8 cellular contexts compared by ENCODE assay signal in the genomic region with DNA sequence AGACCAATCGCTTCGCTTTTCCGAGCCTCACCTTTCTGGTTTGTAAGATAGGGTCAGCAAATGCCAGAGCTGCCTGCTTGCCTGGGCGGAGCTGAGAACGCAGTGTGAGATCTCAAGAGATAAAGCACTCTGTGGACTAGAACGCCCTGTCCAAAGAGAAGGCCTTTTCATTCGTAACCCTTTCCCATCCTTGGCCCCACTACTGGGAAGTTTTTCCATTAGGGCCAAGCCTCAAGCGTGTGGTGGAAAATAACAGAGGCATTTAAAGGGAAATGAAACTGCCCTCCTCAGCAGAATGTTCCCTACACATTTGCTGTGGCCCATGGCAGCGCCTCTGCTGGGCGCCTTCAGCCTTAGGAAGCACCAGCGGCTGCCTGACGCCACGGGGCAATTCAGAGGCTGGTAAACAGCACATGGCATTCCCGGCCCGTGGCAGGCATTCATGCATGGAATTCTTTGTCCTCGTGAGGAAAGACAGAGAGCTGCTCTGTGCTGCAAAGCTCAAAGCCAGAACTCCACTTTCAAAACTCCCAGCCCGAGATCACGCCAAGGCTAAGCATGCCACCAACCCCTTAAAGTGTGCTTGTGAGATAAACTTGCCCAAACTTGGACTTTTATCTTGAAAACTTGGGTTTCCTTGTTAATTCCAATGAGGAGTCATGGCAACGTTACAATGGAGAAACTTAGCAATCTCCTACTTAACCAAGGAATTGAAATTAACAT. TPM values are rescaled to one million over a fixed set of nuclear protein-coding genes. Genes with fewer than 3 reads are reported as not detected.
DNase-seq lines count a peak whose midpoint lies in the region; ATAC-seq lines count a peak whose summit lies in the region.

No MANE protein-coding gene starts in this region.

- DNase-seq in GM04504 (ENCODE audit: low read depth) (peak; percentile 42), NCI-H146 treated with DMSO at 0.1 percent for 48 hours (lab: John Stamatoyannopoulos, UW; ENCODE audit: unreplicated experiment) (peak; percentile 44), left cardiac atrium (peak; percentile 79), pons (ENCODE audit: low spot score) (peak; percentile 92)

- H3K27ac ChIP-seq in angular gyrus (ENCODE audit: low read depth, low read length), result peak overlapping the region; percentile 85

- ATAC-seq in left cardiac atrium (peak; percentile 86 to 88), GM21576 (IDR thresholded peaks at IDR 0.05; ENCODE audit: unreplicated experiment) (no peak), HG03571 (IDR thresholded peaks at IDR 0.05; ENCODE audit: unreplicated experiment) (no peak), HG02678 (IDR thresholded peaks at IDR 0.05; ENCODE audit: unreplicated experiment) (no peak)

- intact Hi-C loops in left cardiac atrium (cut with DNase I), result loop anchor here in 1 of 2 donors (5.0 kb wide), 1 partner anchor 34 kb away; no protein-coding TSS in a partner anchor

RNA-seq across cellular contexts. Expression of a gene that starts 38.1 kb away (rescaled TPM):
- total RNA-seq in left cardiac atrium, result 100 to 1,000 TPM; 329 to 404 TPM

Comparison
In these comparisons a context has a peak if more than half of its experiments do, and no peak if none do; other contexts are left out.
1. DNase-seq: peak in every context shown above with its lines; median percentile 92 in pons; 79 in left cardiac atrium; 44 in NCI-H146 treated with DMSO at 0.1 percent for 48 hours; 42 in GM04504.
2. ATAC-seq: peak in left cardiac atrium (2 of 2); none in GM21576 (single experiment), HG03571 (single experiment) and HG02678 (single experiment).